1 cellular context compared by ENCODE assay signal in genomic region chr2:68764041-68764780, GRCh38.
TF ChIP-seq lines count a peak whose summit lies in the region.

No MANE protein-coding gene starts in this region.

TF ChIP-seq in K562, 482 proteins besides CTCF, POLR2A, EP300 and RAD21 (continued from another document):
- TF ChIP-seq HOMEZ (CRISPR knock-in tag; IDR thresholded peaks at IDR 0.05): no peak
- TF ChIP-seq ZNF316 (IDR thresholded peaks at IDR 0.05): no peak
- no peak for TF ChIP-seq E2F6 (IDR thresholded peaks at IDR 0.05; ENCODE audit: borderline replicate concordance in 1 of 2, extremely low read depth in 1 of 2, insufficient read depth in 1 of 2, insufficient read length in 1 of 2, low read depth in 1 of 2, low read length in 1 of 2, poor library complexity in 1 of 2, severe bottlenecking in 1 of 2)
- TF ChIP-seq STAT6 (CRISPR knock-in tag; IDR thresholded peaks at IDR 0.05): no peak
- no peak for TF ChIP-seq MAZ (CRISPR knock-in tag; conservative IDR thresholded peaks at IDR 0.05 in 1 of 2, IDR thresholded peaks at IDR 0.05 in 1 of 2)
- no peak for TF ChIP-seq BACH1 (tag; IDR thresholded peaks at IDR 0.05)
- no peak for TF ChIP-seq SLC30A9 (CRISPR knock-in tag; IDR thresholded peaks at IDR 0.05)
- TF ChIP-seq NCOA2 (IDR thresholded peaks at IDR 0.05; ENCODE audit: partially characterized antibody in 2 of 2): no peak
- TF ChIP-seq TSHZ1 (CRISPR knock-in tag; IDR thresholded peaks at IDR 0.05): no peak
- TF ChIP-seq ZNF75A (CRISPR knock-in tag; IDR thresholded peaks at IDR 0.05): no peak
- no peak for TF ChIP-seq XRCC5 (IDR thresholded peaks at IDR 0.05; ENCODE audit: low read depth, low read length)
- no peak for TF ChIP-seq KDM1A (IDR thresholded peaks at IDR 0.05)
- no peak for TF ChIP-seq SNIP1 (IDR thresholded peaks at IDR 0.05; ENCODE audit: low read depth)
- TF ChIP-seq ZNF79 (CRISPR knock-in tag; IDR thresholded peaks at IDR 0.05; ENCODE audit: low read depth): no peak
TF ChIP-seq in K562: peak in this region for 0.
